16 cellular contexts compared by ENCODE assay signal in the genomic region with DNA sequence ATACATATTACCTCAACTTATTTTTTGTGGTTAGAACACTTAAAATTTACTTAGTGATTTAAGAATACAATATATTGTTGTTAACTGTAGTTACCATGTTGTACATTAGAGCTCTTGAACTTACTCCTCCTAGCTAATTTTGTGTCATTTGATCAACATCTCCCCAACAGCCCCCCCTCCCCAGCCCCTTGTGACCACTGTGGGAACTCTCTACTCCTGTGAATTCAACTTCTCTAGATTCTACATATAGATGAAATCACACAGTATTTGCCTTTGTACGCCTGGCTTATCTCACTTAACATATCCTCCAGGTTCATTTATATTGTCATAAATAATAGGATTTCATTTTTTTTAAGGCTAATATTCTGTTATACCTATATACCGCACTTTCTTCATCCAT.
DNase-seq lines count a peak whose midpoint lies in the region; ATAC-seq, FAIRE-seq and TF ChIP-seq lines count a peak whose summit lies in the region.
"Had no signal": no experiment of that assay in that cellular context is flagged by ENCODE, and none has a peak within 500 bp of the region (broad histone marks: within the 10 kb centered on the region; RNA-seq: fewer than 3 reads in every experiment).

No MANE protein-coding gene starts in this region.

- H3K4me1 Mint-ChIP-seq in progenitor cell of endocrine pancreas (ENCODE audit: low read depth), result peaks cover 34% of the 10 kb centered on the region

- SMC1A ChIA-PET in GM12878 (lab: Charles Lee; ENCODE audit: uncharacterized antibody, unreplicated experiment), result interaction anchor here (0.7 to 1.4 kb wide), 5 partner anchors 16 to 318 kb away, joined by 3 to 4 read pairs (median 3); no protein-coding TSS in a partner anchor

- no peak overlapping the region for H3K9ac ChIP-seq in GM12878 (ENCODE audit: control insufficient read depth, insufficient read depth, low read length)
- H3K9ac ChIP-seq: BLaER1 treated with 17β-estradiol and CSF1 and Interleukin-3, amounts not matched to agents 10 nM and 100 nM had no signal

- no peak overlapping the region for H3K27ac Mint-ChIP-seq in progenitor cell of endocrine pancreas
- H3K27ac Mint-ChIP-seq: activated naive CD8-positive, alpha-beta T cell treated with anti-CD3 and anti-CD28 coated beads for 36 hours; endodermal cell had no signal

- H4K20me1 ChIP-seq in GM12878 (ENCODE audit: control insufficient read depth, insufficient read depth), result no peaks in the 10 kb centered on the region

- no peak overlapping the region for H2AFZ ChIP-seq in GM12878 (ENCODE audit: control insufficient read depth, low read depth, low read length)

- no peaks in the 10 kb centered on the region for H3K27me3 ChIP-seq in GM12878 (replicated peaks in 1 of 2; ENCODE audit: control insufficient read depth in 2 of 2, insufficient read depth in 2 of 2, low read length in 1 of 2)
- H3K27me3 ChIP-seq: BLaER1 treated with 17β-estradiol and CSF1 and Interleukin-3, amounts not matched to agents 10 nM and 100 nM; gastroesophageal sphincter had no signal

- no peak for TF ChIP-seq EP300 in GM12878 (IDR thresholded peaks at IDR 0.05; ENCODE audit: borderline replicate concordance in 1 of 2, control insufficient read depth in 1 of 2, low read depth in 2 of 2, low read length in 2 of 2)

- intact Hi-C loops in GM12878 (cut with micrococcal nuclease; ENCODE audit: unreplicated experiment), result no loop called here

- no peak overlapping the region for H3K4me3 ChIP-seq in GM12878
- H3K4me3 ChIP-seq: BLaER1 treated with 17β-estradiol and CSF1 and Interleukin-3, amounts not matched to agents 10 nM and 100 nM; gastroesophageal sphincter had no signal

- FAIRE-seq in GM12878 (lab: Jason Lieb, UNC), result no peak

- in situ Hi-C loops in GM12878 (cut with MboI), result no loop called here

- H3K79me2 ChIP-seq in GM12878 (ENCODE audit: control insufficient read depth, insufficient read depth, low read length), result peaks cover 53% of the 10 kb centered on the region

- no TSS peak for BruUV-seq in GM12878 (replicated peaks; lab: Mats Ljungman, UMichigan)

- TF ChIP-seq RAD21 in GM12878 (IDR thresholded peaks at IDR 0.05; ENCODE audit: insufficient read depth, low read depth, low read length), result no peak

- no peaks in the 10 kb centered on the region; the same call in 1 of the 3 replicates for H3K9me3 ChIP-seq in GM12878 (replicated peaks; ENCODE audit: control insufficient read depth, insufficient read depth, low read length)
- H3K9me3 ChIP-seq: BLaER1 treated with 17β-estradiol and CSF1 and Interleukin-3, amounts not matched to agents 10 nM and 100 nM; gastroesophageal sphincter had no signal

- H3K36me3 Mint-ChIP-seq in progenitor cell of endocrine pancreas (ENCODE audit: insufficient read depth), result peaks cover 1% of the 10 kb centered on the region
- H3K36me3 Mint-ChIP-seq: activated naive CD8-positive, alpha-beta T cell treated with anti-CD3 and anti-CD28 coated beads for 36 hours had no signal

- no peaks in the 10 kb centered on the region for H3K9me3 Mint-ChIP-seq in progenitor cell of endocrine pancreas (ENCODE audit: low read depth)
- H3K9me3 Mint-ChIP-seq: activated naive CD8-positive, alpha-beta T cell treated with anti-CD3 and anti-CD28 coated beads for 36 hours; endodermal cell had no signal

- no peaks in the 10 kb centered on the region for H3K36me3 ChIP-seq in GM12878 (ENCODE audit: control insufficient read depth in 2 of 2, insufficient read depth in 2 of 2, low read length in 1 of 2)
- H3K36me3 ChIP-seq: BLaER1 treated with 17β-estradiol and CSF1 and Interleukin-3, amounts not matched to agents 10 nM and 100 nM; gastroesophageal sphincter; WERI-Rb-1 had no signal

- RAD21 ChIA-PET in GM12878 (lab: Charles Lee; ENCODE audit: unreplicated experiment), result interaction anchor here (1.0 to 1.3 kb wide), 3 partner anchors 92 to 311 kb away, joined by 3 to 6 read pairs (median 4); no protein-coding TSS in a partner anchor

- no peak for TF ChIP-seq POLR2A in GM12878 (IDR thresholded peaks at IDR 0.05; ENCODE audit: low read depth, low read length)

- peak overlapping the region; percentile 64 for H3K27ac ChIP-seq in GM12878 (ENCODE audit: control insufficient read depth, insufficient read depth)
- H3K27ac ChIP-seq: BLaER1 treated with 17β-estradiol and CSF1 and Interleukin-3, amounts not matched to agents 10 nM and 100 nM; gastroesophageal sphincter; WERI-Rb-1 had no signal

- no peaks in the 10 kb centered on the region for H3K27me3 Mint-ChIP-seq in progenitor cell of endocrine pancreas
- H3K27me3 Mint-ChIP-seq: activated naive CD8-positive, alpha-beta T cell treated with anti-CD3 and anti-CD28 coated beads for 36 hours had no signal

- H3K4me1 ChIP-seq in GM12878 (ENCODE audit: control insufficient read depth, insufficient read depth, low read length), result peaks cover 22% of the 10 kb centered on the region

- peak; percentile 38 for ATAC-seq in GM18909 (IDR thresholded peaks at IDR 0.05; ENCODE audit: poor library complexity, unreplicated experiment)
- peak; percentile 41 for ATAC-seq in GM21723 (IDR thresholded peaks at IDR 0.05; ENCODE audit: unreplicated experiment)
- ATAC-seq in HG03066 (IDR thresholded peaks at IDR 0.05; ENCODE audit: low read depth, unreplicated experiment), result peak; percentile 26
- peak; percentile 52 for ATAC-seq in GM12878
- no peak for ATAC-seq in HG02588 (IDR thresholded peaks at IDR 0.05; ENCODE audit: unreplicated experiment)
- ATAC-seq: gastroesophageal sphincter had no signal

- no peak for TF ChIP-seq CTCF in GM12878 (IDR thresholded peaks at IDR 0.05 in 2 of 3, conservative IDR thresholded peaks at IDR 0.05 in 1 of 3; ENCODE audit: control insufficient read depth in 2 of 3, extremely low read depth in 1 of 3, insufficient read depth in 1 of 3, low read depth in 3 of 3, low read length in 3 of 3)
- no peak for TF ChIP-seq CTCF in progenitor cell of endocrine pancreas (IDR thresholded peaks at IDR 0.05; ENCODE audit: unreplicated experiment)

- no peak overlapping the region for H3K4me3 Mint-ChIP-seq in progenitor cell of endocrine pancreas (ENCODE audit: low read depth)
- H3K4me3 Mint-ChIP-seq: activated naive CD8-positive, alpha-beta T cell treated with anti-CD3 and anti-CD28 coated beads for 36 hours; endodermal cell had no signal

- DNase-seq in GM12878 (ENCODE audit: low read depth, low spot score), result no peak
- DNase-seq in CD1c-positive myeloid dendritic cell (ENCODE audit: extremely low spot score), result no peak
- no peak for DNase-seq in putamen (ENCODE audit: low spot score)
- no peak for DNase-seq in progenitor cell of endocrine pancreas (ENCODE audit: low spot score, unreplicated experiment)
- DNase-seq: activated naive CD8-positive, alpha-beta T cell treated with anti-CD3 and anti-CD28 coated beads for 36 hours; endodermal cell; HCEC 1CT; islet precursor cell; MV-4-11; WERI-Rb-1 had no signal

- 0 out of 2 replicates have a peak overlapping the region, but pooled peaks have one; percentile 10 for H3K4me2 ChIP-seq in GM12878 (ENCODE audit: control insufficient read depth, insufficient read depth)

- 0% methylated on average over 2 of the region's 2 CpGs for WGBS in GM12878 (ENCODE audit: insufficient coverage, insufficient replicate concordance, low lambda C conversion rate, missing lambda C conversion rate)

- POLR2A ChIA-PET in GM12878 (lab: Charles Lee), result interaction anchor here (0.9 kb wide), 1 partner anchor 11 kb away, joined by 3 read pairs; no protein-coding TSS in a partner anchor

- CTCF ChIA-PET in GM12878 (lab: Yijun Ruan, JAX), result no interaction called here

TF ChIP-seq in GM12878, 131 proteins besides CTCF, POLR2A, EP300 and RAD21:
- 0 out of 2 replicates have a peak, but pooled peaks have one; percentile 7 for TF ChIP-seq SMC3 (IDR thresholded peaks at IDR 0.05; ENCODE audit: borderline replicate concordance, low read length)
- TF ChIP-seq ZSCAN29 (IDR thresholded peaks at IDR 0.05), result no peak
- TF ChIP-seq BACH1 (IDR thresholded peaks at IDR 0.05; ENCODE audit: borderline replicate concordance), result no peak
